17 cellular contexts compared by ENCODE assay signal in genomic region chr19:46710687-46711086, GRCh38.
"Had no signal": no experiment of that assay in that cellular context is flagged by ENCODE, and none has a peak within 500 bp of the region (broad histone marks: within the 10 kb centered on the region; RNA-seq: fewer than 3 reads in every experiment).

No MANE protein-coding gene starts in this region.

- H3K4me3 ChIP-seq: ascending aorta, dorsolateral prefrontal cortex, esophagus squamous epithelium, left ventricle myocardium inferior, right atrium auricular region, skin epidermis, upper lobe of left lung had no signal

- DNase-seq: activated CD4-positive, alpha-beta T cell treated with anti-CD3 and anti-CD28 coated beads for 1 hour; activated CD8-positive, alpha-beta memory T cell treated with anti-CD3 and anti-CD28 coated beads, Interleukin-2, amount 50 U/mL, for 4 hours; activated CD8-positive, alpha-beta T cell treated with anti-CD3 and anti-CD28 coated beads for 36 hours; activated naive CD8-positive, alpha-beta T cell treated with anti-CD3 and anti-CD28 coated beads, Interleukin-2, amount 50 U/mL, for 24 hours; activated T-cell treated with anti-CD3 and anti-CD28 coated beads, Interleukin-2, amount 50 U/mL, for 72 hours; dorsolateral prefrontal cortex; esophagus squamous epithelium; foreskin fibroblast; head of caudate nucleus; left ventricle myocardium inferior; mesenchymal stem cell; stimulated activated naive B cell treated with anti-CD40 and anti-IgM and Interleukin-4, amounts not matched to agents 10 μg/mL and 1 μg/mL and 100 μg/mL, for 72 hours; upper lobe of left lung had no signal

- ATAC-seq: activated CD8-positive, alpha-beta T cell treated with anti-CD3 and anti-CD28 coated beads for 36 hours; activated naive CD8-positive, alpha-beta T cell treated with anti-CD3 and anti-CD28 coated beads, Interleukin-2, amount 50 U/mL, for 24 hours; activated T-cell treated with anti-CD3 and anti-CD28 coated beads, Interleukin-2, amount 50 U/mL, for 72 hours; stimulated activated naive B cell treated with anti-CD40 and anti-IgM and Interleukin-4, amounts not matched to agents 10 μg/mL and 1 μg/mL and 100 μg/mL, for 72 hours had no signal

- H3K27ac ChIP-seq: ascending aorta, dorsolateral prefrontal cortex, esophagus squamous epithelium, left ventricle myocardium inferior, neutrophil, right atrium auricular region, skin epidermis had no signal

- H3K9me3 Mint-ChIP-seq: activated CD8-positive, alpha-beta T cell treated with anti-CD3 and anti-CD28 coated beads for 36 hours; activated naive CD8-positive, alpha-beta T cell treated with anti-CD3 and anti-CD28 coated beads, Interleukin-2, amount 50 U/mL, for 24 hours; activated T-cell treated with anti-CD3 and anti-CD28 coated beads, Interleukin-2, amount 50 U/mL, for 72 hours; stimulated activated naive B cell treated with anti-CD40 and anti-IgM and Interleukin-4, amounts not matched to agents 10 μg/mL and 1 μg/mL and 100 μg/mL, for 72 hours had no signal

- H3K27ac Mint-ChIP-seq: activated CD8-positive, alpha-beta T cell treated with anti-CD3 and anti-CD28 coated beads for 36 hours; activated naive CD8-positive, alpha-beta T cell treated with anti-CD3 and anti-CD28 coated beads, Interleukin-2, amount 50 U/mL, for 24 hours; activated T-cell treated with anti-CD3 and anti-CD28 coated beads, Interleukin-2, amount 50 U/mL, for 72 hours had no signal

- H3K27me3 ChIP-seq: ascending aorta, dorsolateral prefrontal cortex, esophagus squamous epithelium, neutrophil, right atrium auricular region, upper lobe of left lung had no signal

- H3K27me3 Mint-ChIP-seq: activated CD8-positive, alpha-beta T cell treated with anti-CD3 and anti-CD28 coated beads for 36 hours; activated naive CD8-positive, alpha-beta T cell treated with anti-CD3 and anti-CD28 coated beads, Interleukin-2, amount 50 U/mL, for 24 hours; stimulated activated naive B cell treated with anti-CD40 and anti-IgM and Interleukin-4, amounts not matched to agents 10 μg/mL and 1 μg/mL and 100 μg/mL, for 72 hours had no signal

- H3K4me3 Mint-ChIP-seq: activated CD8-positive, alpha-beta T cell treated with anti-CD3 and anti-CD28 coated beads for 36 hours; activated naive CD8-positive, alpha-beta T cell treated with anti-CD3 and anti-CD28 coated beads, Interleukin-2, amount 50 U/mL, for 24 hours; activated T-cell treated with anti-CD3 and anti-CD28 coated beads, Interleukin-2, amount 50 U/mL, for 72 hours; stimulated activated naive B cell treated with anti-CD40 and anti-IgM and Interleukin-4, amounts not matched to agents 10 μg/mL and 1 μg/mL and 100 μg/mL, for 72 hours had no signal

- H3K9me3 ChIP-seq: ascending aorta, esophagus squamous epithelium, left ventricle myocardium inferior, neutrophil, right atrium auricular region, upper lobe of left lung had no signal
